Comparison of ENCODE assay signal across 1 cellular context in the genomic region with DNA sequence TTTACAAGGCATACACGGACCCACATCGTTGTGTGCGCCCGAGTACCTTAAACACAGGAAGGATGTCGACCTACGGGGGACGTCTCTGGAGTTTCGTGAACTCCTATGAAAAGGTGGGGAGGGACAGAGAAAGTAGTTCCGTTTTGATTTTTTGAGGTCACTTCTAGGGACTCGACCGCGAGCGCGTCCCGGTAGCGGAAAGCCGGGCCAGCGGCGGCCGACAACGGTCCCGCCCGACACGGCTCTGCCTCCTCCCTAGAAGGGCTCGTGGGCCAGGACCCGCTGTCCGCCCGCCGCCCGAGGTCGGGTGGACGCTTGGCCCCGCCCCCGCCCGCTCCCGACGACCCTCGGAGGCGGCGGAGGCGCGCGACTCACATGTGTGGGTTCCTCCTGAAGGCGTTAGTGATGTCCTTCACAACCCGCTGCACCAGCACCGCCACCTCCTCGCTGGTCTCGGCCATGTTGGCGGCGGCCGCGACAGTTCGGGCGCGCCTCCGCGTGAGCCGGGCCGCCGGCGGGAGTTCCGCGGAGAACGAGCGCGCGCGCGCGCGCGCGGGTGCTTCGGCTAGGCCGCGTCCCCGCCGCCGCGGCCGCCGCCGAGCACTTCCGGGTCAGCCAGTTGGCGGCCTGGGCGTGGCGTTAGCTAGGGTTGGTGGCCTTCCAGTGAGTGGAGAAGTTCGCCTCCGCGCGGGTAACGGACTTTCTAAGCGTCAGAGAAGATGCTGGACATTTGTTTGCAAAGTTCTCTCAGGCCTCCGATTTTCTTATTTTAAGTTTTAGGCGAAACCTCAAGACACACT.
TF ChIP-seq lines count a peak whose summit lies in the region.

A gene with protein sequence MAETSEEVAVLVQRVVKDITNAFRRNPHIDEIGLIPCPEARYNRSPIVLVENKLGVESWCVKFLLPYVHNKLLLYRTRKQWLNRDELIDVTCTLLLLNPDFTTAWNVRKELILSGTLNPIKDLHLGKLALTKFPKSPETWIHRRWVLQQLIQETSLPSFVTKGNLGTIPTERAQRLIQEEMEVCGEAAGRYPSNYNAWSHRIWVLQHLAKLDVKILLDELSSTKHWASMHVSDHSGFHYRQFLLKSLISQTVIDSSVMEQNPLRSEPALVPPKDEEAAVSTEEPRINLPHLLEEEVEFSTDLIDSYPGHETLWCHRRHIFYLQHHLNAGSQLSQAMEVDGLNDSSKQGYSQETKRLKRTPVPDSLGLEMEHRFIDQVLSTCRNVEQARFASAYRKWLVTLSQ (minus strand): TSS at position 534 of the 800 bp plus-strand sequence. CDS start 73 bp downstream, at position 461.

TF ChIP-seq in K562, 482 proteins besides CTCF, POLR2A, EP300 and RAD21 (continued from another document and continues in another):
- TF ChIP-seq SRSF3 (IDR thresholded peaks at IDR 0.05; ENCODE audit: insufficient read depth, low read length), result no peak
- no peak for TF ChIP-seq KDM4B (IDR thresholded peaks at IDR 0.05; ENCODE audit: borderline replicate concordance in 2 of 2, low read depth in 1 of 2)
- peak; percentile 97 for TF ChIP-seq TAF1 (IDR thresholded peaks at IDR 0.05; ENCODE audit: control insufficient read depth, extremely low read depth, insufficient read depth, low read length, severe bottlenecking)
- peak; percentile 91; the same call in 1 of the 2 replicates for TF ChIP-seq PHF8 (IDR thresholded peaks at IDR 0.05; ENCODE audit: borderline replicate concordance, low read length)
- TF ChIP-seq NRF1 (conservative IDR thresholded peaks at IDR 0.05 in 1 of 2, IDR thresholded peaks at IDR 0.05 in 1 of 2), result peak in 1 of 2 experiments; percentile 54; a peak in 2 of 4 replicates
- TF ChIP-seq, protein P1, sequence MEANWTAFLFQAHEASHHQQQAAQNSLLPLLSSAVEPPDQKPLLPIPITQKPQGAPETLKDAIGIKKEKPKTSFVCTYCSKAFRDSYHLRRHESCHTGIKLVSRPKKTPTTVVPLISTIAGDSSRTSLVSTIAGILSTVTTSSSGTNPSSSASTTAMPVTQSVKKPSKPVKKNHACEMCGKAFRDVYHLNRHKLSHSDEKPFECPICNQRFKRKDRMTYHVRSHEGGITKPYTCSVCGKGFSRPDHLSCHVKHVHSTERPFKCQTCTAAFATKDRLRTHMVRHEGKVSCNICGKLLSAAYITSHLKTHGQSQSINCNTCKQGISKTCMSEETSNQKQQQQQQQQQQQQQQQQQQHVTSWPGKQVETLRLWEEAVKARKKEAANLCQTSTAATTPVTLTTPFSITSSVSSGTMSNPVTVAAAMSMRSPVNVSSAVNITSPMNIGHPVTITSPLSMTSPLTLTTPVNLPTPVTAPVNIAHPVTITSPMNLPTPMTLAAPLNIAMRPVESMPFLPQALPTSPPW (CRISPR knock-in tag; IDR thresholded peaks at IDR 0.05), result peak; percentile 54; the same call in 1 of the 2 replicates
- no peak for TF ChIP-seq HDAC1 (IDR thresholded peaks at IDR 0.05)
- peak; percentile 79 for TF ChIP-seq MYC (IDR thresholded peaks at IDR 0.05; ENCODE audit: low read depth, low read length)
- no peak for TF ChIP-seq MYC (CRISPR knock-in tag; IDR thresholded peaks at IDR 0.05; ENCODE audit: borderline replicate concordance, low read depth)
- TF ChIP-seq ZEB2 (IDR thresholded peaks at IDR 0.05), result no peak
- TF ChIP-seq FOSL1 (tag; conservative IDR thresholded peaks at IDR 0.05), result no peak
- TF ChIP-seq, protein P2, sequence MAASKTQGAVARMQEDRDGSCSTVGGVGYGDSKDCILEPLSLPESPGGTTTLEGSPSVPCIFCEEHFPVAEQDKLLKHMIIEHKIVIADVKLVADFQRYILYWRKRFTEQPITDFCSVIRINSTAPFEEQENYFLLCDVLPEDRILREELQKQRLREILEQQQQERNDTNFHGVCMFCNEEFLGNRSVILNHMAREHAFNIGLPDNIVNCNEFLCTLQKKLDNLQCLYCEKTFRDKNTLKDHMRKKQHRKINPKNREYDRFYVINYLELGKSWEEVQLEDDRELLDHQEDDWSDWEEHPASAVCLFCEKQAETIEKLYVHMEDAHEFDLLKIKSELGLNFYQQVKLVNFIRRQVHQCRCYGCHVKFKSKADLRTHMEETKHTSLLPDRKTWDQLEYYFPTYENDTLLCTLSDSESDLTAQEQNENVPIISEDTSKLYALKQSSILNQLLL (CRISPR knock-in tag; IDR thresholded peaks at IDR 0.05; ENCODE audit: borderline replicate concordance), result no peak
- TF ChIP-seq, protein P3, sequence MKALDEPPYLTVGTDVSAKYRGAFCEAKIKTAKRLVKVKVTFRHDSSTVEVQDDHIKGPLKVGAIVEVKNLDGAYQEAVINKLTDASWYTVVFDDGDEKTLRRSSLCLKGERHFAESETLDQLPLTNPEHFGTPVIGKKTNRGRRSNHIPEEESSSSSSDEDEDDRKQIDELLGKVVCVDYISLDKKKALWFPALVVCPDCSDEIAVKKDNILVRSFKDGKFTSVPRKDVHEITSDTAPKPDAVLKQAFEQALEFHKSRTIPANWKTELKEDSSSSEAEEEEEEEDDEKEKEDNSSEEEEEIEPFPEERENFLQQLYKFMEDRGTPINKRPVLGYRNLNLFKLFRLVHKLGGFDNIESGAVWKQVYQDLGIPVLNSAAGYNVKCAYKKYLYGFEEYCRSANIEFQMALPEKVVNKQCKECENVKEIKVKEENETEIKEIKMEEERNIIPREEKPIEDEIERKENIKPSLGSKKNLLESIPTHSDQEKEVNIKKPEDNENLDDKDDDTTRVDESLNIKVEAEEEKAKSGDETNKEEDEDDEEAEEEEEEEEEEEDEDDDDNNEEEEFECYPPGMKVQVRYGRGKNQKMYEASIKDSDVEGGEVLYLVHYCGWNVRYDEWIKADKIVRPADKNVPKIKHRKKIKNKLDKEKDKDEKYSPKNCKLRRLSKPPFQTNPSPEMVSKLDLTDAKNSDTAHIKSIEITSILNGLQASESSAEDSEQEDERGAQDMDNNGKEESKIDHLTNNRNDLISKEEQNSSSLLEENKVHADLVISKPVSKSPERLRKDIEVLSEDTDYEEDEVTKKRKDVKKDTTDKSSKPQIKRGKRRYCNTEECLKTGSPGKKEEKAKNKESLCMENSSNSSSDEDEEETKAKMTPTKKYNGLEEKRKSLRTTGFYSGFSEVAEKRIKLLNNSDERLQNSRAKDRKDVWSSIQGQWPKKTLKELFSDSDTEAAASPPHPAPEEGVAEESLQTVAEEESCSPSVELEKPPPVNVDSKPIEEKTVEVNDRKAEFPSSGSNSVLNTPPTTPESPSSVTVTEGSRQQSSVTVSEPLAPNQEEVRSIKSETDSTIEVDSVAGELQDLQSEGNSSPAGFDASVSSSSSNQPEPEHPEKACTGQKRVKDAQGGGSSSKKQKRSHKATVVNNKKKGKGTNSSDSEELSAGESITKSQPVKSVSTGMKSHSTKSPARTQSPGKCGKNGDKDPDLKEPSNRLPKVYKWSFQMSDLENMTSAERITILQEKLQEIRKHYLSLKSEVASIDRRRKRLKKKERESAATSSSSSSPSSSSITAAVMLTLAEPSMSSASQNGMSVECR (CRISPR knock-in tag; IDR thresholded peaks at IDR 0.05), result 0 out of 2 replicates have a peak, but pooled peaks have one; percentile 33
- no peak for TF ChIP-seq ZNF551 (CRISPR knock-in tag; IDR thresholded peaks at IDR 0.05)
- no peak for TF ChIP-seq ZNF143 (CRISPR knock-in tag; IDR thresholded peaks at IDR 0.05)
- TF ChIP-seq CCAR2 (IDR thresholded peaks at IDR 0.05; ENCODE audit: low read depth, low read length), result no peak
- no peak for TF ChIP-seq SMARCA5 (IDR thresholded peaks at IDR 0.05)
- no peak for TF ChIP-seq FOXK1 (CRISPR knock-in tag; IDR thresholded peaks at IDR 0.05; ENCODE audit: borderline replicate concordance)
- TF ChIP-seq, protein P4, sequence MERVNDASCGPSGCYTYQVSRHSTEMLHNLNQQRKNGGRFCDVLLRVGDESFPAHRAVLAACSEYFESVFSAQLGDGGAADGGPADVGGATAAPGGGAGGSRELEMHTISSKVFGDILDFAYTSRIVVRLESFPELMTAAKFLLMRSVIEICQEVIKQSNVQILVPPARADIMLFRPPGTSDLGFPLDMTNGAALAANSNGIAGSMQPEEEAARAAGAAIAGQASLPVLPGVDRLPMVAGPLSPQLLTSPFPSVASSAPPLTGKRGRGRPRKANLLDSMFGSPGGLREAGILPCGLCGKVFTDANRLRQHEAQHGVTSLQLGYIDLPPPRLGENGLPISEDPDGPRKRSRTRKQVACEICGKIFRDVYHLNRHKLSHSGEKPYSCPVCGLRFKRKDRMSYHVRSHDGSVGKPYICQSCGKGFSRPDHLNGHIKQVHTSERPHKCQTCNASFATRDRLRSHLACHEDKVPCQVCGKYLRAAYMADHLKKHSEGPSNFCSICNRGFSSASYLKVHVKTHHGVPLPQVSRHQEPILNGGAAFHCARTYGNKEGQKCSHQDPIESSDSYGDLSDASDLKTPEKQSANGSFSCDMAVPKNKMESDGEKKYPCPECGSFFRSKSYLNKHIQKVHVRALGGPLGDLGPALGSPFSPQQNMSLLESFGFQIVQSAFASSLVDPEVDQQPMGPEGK (CRISPR knock-in tag; IDR thresholded peaks at IDR 0.05; ENCODE audit: borderline replicate concordance), result no peak
- TF ChIP-seq, protein P5, sequence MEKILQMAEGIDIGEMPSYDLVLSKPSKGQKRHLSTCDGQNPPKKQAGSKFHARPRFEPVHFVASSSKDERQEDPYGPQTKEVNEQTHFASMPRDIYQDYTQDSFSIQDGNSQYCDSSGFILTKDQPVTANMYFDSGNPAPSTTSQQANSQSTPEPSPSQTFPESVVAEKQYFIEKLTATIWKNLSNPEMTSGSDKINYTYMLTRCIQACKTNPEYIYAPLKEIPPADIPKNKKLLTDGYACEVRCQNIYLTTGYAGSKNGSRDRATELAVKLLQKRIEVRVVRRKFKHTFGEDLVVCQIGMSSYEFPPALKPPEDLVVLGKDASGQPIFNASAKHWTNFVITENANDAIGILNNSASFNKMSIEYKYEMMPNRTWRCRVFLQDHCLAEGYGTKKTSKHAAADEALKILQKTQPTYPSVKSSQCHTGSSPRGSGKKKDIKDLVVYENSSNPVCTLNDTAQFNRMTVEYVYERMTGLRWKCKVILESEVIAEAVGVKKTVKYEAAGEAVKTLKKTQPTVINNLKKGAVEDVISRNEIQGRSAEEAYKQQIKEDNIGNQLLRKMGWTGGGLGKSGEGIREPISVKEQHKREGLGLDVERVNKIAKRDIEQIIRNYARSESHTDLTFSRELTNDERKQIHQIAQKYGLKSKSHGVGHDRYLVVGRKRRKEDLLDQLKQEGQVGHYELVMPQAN (IDR thresholded peaks at IDR 0.05; ENCODE audit: borderline replicate concordance), result no peak
- TF ChIP-seq, protein P6, sequence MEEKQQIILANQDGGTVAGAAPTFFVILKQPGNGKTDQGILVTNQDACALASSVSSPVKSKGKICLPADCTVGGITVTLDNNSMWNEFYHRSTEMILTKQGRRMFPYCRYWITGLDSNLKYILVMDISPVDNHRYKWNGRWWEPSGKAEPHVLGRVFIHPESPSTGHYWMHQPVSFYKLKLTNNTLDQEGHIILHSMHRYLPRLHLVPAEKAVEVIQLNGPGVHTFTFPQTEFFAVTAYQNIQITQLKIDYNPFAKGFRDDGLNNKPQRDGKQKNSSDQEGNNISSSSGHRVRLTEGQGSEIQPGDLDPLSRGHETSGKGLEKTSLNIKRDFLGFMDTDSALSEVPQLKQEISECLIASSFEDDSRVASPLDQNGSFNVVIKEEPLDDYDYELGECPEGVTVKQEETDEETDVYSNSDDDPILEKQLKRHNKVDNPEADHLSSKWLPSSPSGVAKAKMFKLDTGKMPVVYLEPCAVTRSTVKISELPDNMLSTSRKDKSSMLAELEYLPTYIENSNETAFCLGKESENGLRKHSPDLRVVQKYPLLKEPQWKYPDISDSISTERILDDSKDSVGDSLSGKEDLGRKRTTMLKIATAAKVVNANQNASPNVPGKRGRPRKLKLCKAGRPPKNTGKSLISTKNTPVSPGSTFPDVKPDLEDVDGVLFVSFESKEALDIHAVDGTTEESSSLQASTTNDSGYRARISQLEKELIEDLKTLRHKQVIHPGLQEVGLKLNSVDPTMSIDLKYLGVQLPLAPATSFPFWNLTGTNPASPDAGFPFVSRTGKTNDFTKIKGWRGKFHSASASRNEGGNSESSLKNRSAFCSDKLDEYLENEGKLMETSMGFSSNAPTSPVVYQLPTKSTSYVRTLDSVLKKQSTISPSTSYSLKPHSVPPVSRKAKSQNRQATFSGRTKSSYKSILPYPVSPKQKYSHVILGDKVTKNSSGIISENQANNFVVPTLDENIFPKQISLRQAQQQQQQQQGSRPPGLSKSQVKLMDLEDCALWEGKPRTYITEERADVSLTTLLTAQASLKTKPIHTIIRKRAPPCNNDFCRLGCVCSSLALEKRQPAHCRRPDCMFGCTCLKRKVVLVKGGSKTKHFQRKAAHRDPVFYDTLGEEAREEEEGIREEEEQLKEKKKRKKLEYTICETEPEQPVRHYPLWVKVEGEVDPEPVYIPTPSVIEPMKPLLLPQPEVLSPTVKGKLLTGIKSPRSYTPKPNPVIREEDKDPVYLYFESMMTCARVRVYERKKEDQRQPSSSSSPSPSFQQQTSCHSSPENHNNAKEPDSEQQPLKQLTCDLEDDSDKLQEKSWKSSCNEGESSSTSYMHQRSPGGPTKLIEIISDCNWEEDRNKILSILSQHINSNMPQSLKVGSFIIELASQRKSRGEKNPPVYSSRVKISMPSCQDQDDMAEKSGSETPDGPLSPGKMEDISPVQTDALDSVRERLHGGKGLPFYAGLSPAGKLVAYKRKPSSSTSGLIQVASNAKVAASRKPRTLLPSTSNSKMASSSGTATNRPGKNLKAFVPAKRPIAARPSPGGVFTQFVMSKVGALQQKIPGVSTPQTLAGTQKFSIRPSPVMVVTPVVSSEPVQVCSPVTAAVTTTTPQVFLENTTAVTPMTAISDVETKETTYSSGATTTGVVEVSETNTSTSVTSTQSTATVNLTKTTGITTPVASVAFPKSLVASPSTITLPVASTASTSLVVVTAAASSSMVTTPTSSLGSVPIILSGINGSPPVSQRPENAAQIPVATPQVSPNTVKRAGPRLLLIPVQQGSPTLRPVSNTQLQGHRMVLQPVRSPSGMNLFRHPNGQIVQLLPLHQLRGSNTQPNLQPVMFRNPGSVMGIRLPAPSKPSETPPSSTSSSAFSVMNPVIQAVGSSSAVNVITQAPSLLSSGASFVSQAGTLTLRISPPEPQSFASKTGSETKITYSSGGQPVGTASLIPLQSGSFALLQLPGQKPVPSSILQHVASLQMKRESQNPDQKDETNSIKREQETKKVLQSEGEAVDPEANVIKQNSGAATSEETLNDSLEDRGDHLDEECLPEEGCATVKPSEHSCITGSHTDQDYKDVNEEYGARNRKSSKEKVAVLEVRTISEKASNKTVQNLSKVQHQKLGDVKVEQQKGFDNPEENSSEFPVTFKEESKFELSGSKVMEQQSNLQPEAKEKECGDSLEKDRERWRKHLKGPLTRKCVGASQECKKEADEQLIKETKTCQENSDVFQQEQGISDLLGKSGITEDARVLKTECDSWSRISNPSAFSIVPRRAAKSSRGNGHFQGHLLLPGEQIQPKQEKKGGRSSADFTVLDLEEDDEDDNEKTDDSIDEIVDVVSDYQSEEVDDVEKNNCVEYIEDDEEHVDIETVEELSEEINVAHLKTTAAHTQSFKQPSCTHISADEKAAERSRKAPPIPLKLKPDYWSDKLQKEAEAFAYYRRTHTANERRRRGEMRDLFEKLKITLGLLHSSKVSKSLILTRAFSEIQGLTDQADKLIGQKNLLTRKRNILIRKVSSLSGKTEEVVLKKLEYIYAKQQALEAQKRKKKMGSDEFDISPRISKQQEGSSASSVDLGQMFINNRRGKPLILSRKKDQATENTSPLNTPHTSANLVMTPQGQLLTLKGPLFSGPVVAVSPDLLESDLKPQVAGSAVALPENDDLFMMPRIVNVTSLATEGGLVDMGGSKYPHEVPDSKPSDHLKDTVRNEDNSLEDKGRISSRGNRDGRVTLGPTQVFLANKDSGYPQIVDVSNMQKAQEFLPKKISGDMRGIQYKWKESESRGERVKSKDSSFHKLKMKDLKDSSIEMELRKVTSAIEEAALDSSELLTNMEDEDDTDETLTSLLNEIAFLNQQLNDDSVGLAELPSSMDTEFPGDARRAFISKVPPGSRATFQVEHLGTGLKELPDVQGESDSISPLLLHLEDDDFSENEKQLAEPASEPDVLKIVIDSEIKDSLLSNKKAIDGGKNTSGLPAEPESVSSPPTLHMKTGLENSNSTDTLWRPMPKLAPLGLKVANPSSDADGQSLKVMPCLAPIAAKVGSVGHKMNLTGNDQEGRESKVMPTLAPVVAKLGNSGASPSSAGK (IDR thresholded peaks at IDR 0.05), result no peak
